Comparison of ENCODE assay signal across 8 cellular contexts in genomic region chr3:42653303-42653559, GRCh38. TPM values are rescaled to one million over a fixed set of nuclear protein-coding genes. Genes with fewer than 3 reads are reported as not detected.
A peak's percentile ranks its signal among the peaks of the same experiment; 100 is the strongest.
DNase-seq lines count a peak whose midpoint lies in the region; ATAC-seq and TF ChIP-seq lines count a peak whose summit lies in the region.

No MANE protein-coding gene starts in this region.

- H3K4me3 Mint-ChIP-seq in activated naive CD8-positive, alpha-beta T cell treated with anti-CD3 and anti-CD28 coated beads, Interleukin-2, amount 10 ng/mL, durations not matched to agents 7 days and 5 days, result peak overlapping the region; percentile 85
- H3K4me3 Mint-ChIP-seq in immature natural killer cell, result peak overlapping the region; percentile 71 to 86 (median 85)
- H3K4me3 Mint-ChIP-seq in stimulated activated naive B cell treated with anti-CD40 and anti-IgM and Interleukin-4, amounts not matched to agents 10 μg/mL and 1 μg/mL and 100 μg/mL, for 72 hours, result peak overlapping the region; percentile 87 to 90

- TF ChIP-seq CTCF in GM20000 (IDR thresholded peaks at IDR 0.05; ENCODE audit: extremely low read depth, missing control alignments), result no peak

- no peak for ATAC-seq in activated naive CD8-positive, alpha-beta T cell treated with anti-CD3 and anti-CD28 coated beads, Interleukin-2, amount 10 ng/mL, durations not matched to agents 7 days and 5 days (ENCODE audit: low read depth)
- no peak for ATAC-seq in stimulated activated naive B cell treated with anti-CD40 and anti-IgM and Interleukin-4, amounts not matched to agents 10 μg/mL and 1 μg/mL and 100 μg/mL, for 72 hours (replicated peaks)

- H3K9me3 Mint-ChIP-seq in activated naive CD8-positive, alpha-beta T cell treated with anti-CD3 and anti-CD28 coated beads, Interleukin-2, amount 10 ng/mL, durations not matched to agents 7 days and 5 days, result no peaks in the 10 kb centered on the region
- H3K9me3 Mint-ChIP-seq in immature natural killer cell, result no peaks in the 10 kb centered on the region
- H3K9me3 Mint-ChIP-seq in stimulated activated naive B cell treated with anti-CD40 and anti-IgM and Interleukin-4, amounts not matched to agents 10 μg/mL and 1 μg/mL and 100 μg/mL, for 72 hours, result no peaks in the 10 kb centered on the region

- H3K27me3 Mint-ChIP-seq in activated naive CD8-positive, alpha-beta T cell treated with anti-CD3 and anti-CD28 coated beads, Interleukin-2, amount 10 ng/mL, durations not matched to agents 7 days and 5 days, result peaks cover 4% of the 10 kb centered on the region
- H3K27me3 Mint-ChIP-seq in immature natural killer cell (ENCODE audit: low read depth in 3 of 3), result peaks cover 0 to 3% (median 0%) of the 10 kb centered on the region in 3 donors
- H3K27me3 Mint-ChIP-seq in stimulated activated naive B cell treated with anti-CD40 and anti-IgM and Interleukin-4, amounts not matched to agents 10 μg/mL and 1 μg/mL and 100 μg/mL, for 72 hours, result peaks cover 20 to 22% of the 10 kb centered on the region in 2 donors

- peaks cover 6% of the 10 kb centered on the region for H3K36me3 Mint-ChIP-seq in activated naive CD8-positive, alpha-beta T cell treated with anti-CD3 and anti-CD28 coated beads, Interleukin-2, amount 10 ng/mL, durations not matched to agents 7 days and 5 days
- peaks cover 0 to 4% (median 0%) of the 10 kb centered on the region in 3 donors for H3K36me3 Mint-ChIP-seq in immature natural killer cell
- H3K36me3 Mint-ChIP-seq in stimulated activated naive B cell treated with anti-CD40 and anti-IgM and Interleukin-4, amounts not matched to agents 10 μg/mL and 1 μg/mL and 100 μg/mL, for 72 hours, result peaks cover 6 to 12% of the 10 kb centered on the region in 2 donors

- H3K27ac Mint-ChIP-seq in activated naive CD8-positive, alpha-beta T cell treated with anti-CD3 and anti-CD28 coated beads, Interleukin-2, amount 10 ng/mL, durations not matched to agents 7 days and 5 days, result peak overlapping the region; percentile 68
- H3K27ac Mint-ChIP-seq in immature natural killer cell, result peak overlapping the region in 1 of 6 donors; percentile 45
- no peak overlapping the region for H3K27ac Mint-ChIP-seq in stimulated activated naive B cell treated with anti-CD40 and anti-IgM and Interleukin-4, amounts not matched to agents 10 μg/mL and 1 μg/mL and 100 μg/mL, for 72 hours

- DNase-seq in HT1080 (ENCODE audit: low read depth) (peak; percentile 21), immature natural killer cell (no peak), SKM-1 (lab: John Stamatoyannopoulos, UW; ENCODE audit: unreplicated experiment) (no peak), erythroblast (lab: John Stamatoyannopoulos, UW) (no peak), GM20000 (ENCODE audit: low spot score) (no peak), germinal center (ENCODE audit: low spot score) (no peak)
- no peak for DNase-seq in activated naive CD8-positive, alpha-beta T cell treated with anti-CD3 and anti-CD28 coated beads, Interleukin-2, amount 10 ng/mL, durations not matched to agents 7 days and 5 days
- no peak for DNase-seq in stimulated activated naive B cell treated with anti-CD40 and anti-IgM and Interleukin-4, amounts not matched to agents 10 μg/mL and 1 μg/mL and 100 μg/mL, for 72 hours

- TF ChIP-seq POLR2A in erythroblast (IDR thresholded peaks at IDR 0.05; ENCODE audit: low read length), result no peak

- POLR2A ChIA-PET in activated naive CD8-positive, alpha-beta T cell treated with anti-CD3 and anti-CD28 coated beads, Interleukin-2, amount 10 ng/mL, durations not matched to agents 7 days and 5 days (lab: Charles Lee), result interaction anchor here (1.8 to 2.1 kb wide), 3 partner anchors 53 to 71 kb away, joined by 5 to 7 read pairs (median 7); partner anchors contain the start of genes NKTR, SEC22C and SS18L2

- H3K4me1 Mint-ChIP-seq in activated naive CD8-positive, alpha-beta T cell treated with anti-CD3 and anti-CD28 coated beads, Interleukin-2, amount 10 ng/mL, durations not matched to agents 7 days and 5 days, result peaks cover 23% of the 10 kb centered on the region
- H3K4me1 Mint-ChIP-seq in immature natural killer cell, result peaks cover 21 to 23% of the 10 kb centered on the region in 2 donors
- peaks cover 15 to 27% of the 10 kb centered on the region in 2 donors for H3K4me1 Mint-ChIP-seq in stimulated activated naive B cell treated with anti-CD40 and anti-IgM and Interleukin-4, amounts not matched to agents 10 μg/mL and 1 μg/mL and 100 μg/mL, for 72 hours

RNA-seq across cellular contexts. Expression of gene ZBTB47, which starts 0.3 kb away (rescaled TPM):
- 13.0 and 16.4 TPM in 2 replicates for total RNA-seq in HT1080 (2014; rRNA removed; shearing (Covaris generic))
- polyA plus RNA-seq in HT1080 (2015; cell fraction: cytosol; rRNA removed), result 6.6 and 7.8 TPM in 2 replicates
- polyA plus RNA-seq in HT1080 (2015; cell fraction: nucleus; rRNA removed), result 13.7 and 14.6 TPM in 2 replicates
- 1 to 10 TPM; 1.1 to 1.3 TPM for total RNA-seq in activated naive CD8-positive, alpha-beta T cell treated with anti-CD3 and anti-CD28 coated beads, Interleukin-2, amount 10 ng/mL, durations not matched to agents 7 days and 5 days
- under 1 TPM in 2 of 3 donors, not detected in 1; 0.16 to 0.24 TPM for polyA plus RNA-seq in immature natural killer cell

RNA-seq across cellular contexts. Expression of gene KLHL40, which starts 32.1 kb away (rescaled TPM):
- total RNA-seq in HT1080 (2014; rRNA removed; shearing (Covaris generic)), result not detected in 2 replicates
- polyA plus RNA-seq in HT1080 (2015; cell fraction: cytosol; rRNA removed), result not detected in 2 replicates
- not detected in 2 replicates for polyA plus RNA-seq in HT1080 (2015; cell fraction: nucleus; rRNA removed)
- not detected for total RNA-seq in activated naive CD8-positive, alpha-beta T cell treated with anti-CD3 and anti-CD28 coated beads, Interleukin-2, amount 10 ng/mL, durations not matched to agents 7 days and 5 days
- polyA plus RNA-seq in immature natural killer cell, result not detected

RNA-seq across cellular contexts. Expression of gene HHATL, which starts 49.4 kb away (rescaled TPM):
- not detected in 2 replicates for total RNA-seq in HT1080 (2014; rRNA removed; shearing (Covaris generic))
- polyA plus RNA-seq in HT1080 (2015; cell fraction: cytosol; rRNA removed), result not detected in 2 replicates
- not detected in 2 replicates for polyA plus RNA-seq in HT1080 (2015; cell fraction: nucleus; rRNA removed)
- not detected for total RNA-seq in activated naive CD8-positive, alpha-beta T cell treated with anti-CD3 and anti-CD28 coated beads, Interleukin-2, amount 10 ng/mL, durations not matched to agents 7 days and 5 days
- polyA plus RNA-seq in immature natural killer cell, result not detected

RNA-seq across cellular contexts. Expression of gene NKTR, which starts 52.7 kb away (rescaled TPM):
- total RNA-seq in HT1080 (2014; rRNA removed; shearing (Covaris generic)), result 12.8 and 16.1 TPM in 2 replicates
- polyA plus RNA-seq in HT1080 (2015; cell fraction: cytosol; rRNA removed), result 9.8 and 11.9 TPM in 2 replicates
- polyA plus RNA-seq in HT1080 (2015; cell fraction: nucleus; rRNA removed), result 130 and 145 TPM in 2 replicates
- 100 to 1,000 TPM; 150 to 152 TPM for total RNA-seq in activated naive CD8-positive, alpha-beta T cell treated with anti-CD3 and anti-CD28 coated beads, Interleukin-2, amount 10 ng/mL, durations not matched to agents 7 days and 5 days
- polyA plus RNA-seq in immature natural killer cell, result 10 to 100 TPM in 1 of 3 donors, 1 to 10 TPM in 2; 6.9 to 15.9 (median 7.4) TPM
